12 cellular contexts compared by ENCODE assay signal in the genomic region with DNA sequence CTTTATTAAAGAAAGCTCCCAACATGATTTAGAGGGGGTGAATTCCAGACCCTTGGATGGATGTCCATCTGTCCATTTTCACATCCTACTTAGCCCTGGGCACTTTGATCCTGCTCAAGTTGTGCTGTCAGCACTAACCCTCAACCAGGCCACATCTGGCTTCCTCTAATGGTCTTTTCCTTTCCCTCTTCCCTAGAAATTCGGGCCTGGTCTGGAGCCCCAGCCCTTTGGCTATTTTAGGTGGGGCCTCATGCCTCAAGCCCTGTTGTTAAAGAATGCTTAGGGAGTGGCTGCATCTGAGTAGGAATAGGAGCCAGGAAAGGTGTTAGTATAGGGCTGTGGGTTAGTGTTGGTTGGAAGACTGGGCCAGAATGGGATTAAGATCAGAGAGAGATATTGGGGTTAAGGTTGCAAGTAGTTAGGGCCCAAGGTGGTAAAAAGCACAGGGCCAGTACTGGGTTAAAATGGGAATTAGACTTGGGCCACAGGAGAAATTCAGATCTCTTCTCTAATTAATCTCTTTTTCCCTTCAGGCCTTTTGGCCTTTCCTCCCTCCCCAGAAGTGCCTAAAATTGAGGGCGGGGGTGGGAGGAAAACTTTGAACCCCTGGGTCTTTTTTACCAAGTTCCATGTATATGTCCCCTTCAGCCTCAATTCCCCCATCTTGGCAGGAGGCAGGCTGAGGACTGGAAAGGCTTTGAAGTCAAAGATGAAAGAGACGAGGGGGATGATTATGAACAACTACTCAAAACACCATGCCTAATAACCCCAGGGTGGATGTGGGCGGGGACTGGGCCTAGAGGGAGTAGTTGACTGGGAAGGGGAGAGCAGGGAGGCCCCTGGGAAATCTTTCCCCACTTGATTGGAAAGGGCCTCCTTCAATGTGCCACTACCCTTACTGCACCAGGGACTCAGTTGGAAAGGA. TPM values are rescaled to one million over a fixed set of nuclear protein-coding genes. Genes with fewer than 3 reads are reported as not detected.
A peak's percentile ranks its signal among the peaks of the same experiment; 100 is the strongest.
DNase-seq lines count a peak whose midpoint lies in the region; TF ChIP-seq lines count a peak whose summit lies in the region.
"Had no signal": no experiment of that assay in that cellular context is flagged by ENCODE, and none has a peak within 500 bp of the region (broad histone marks: within the 10 kb centered on the region; RNA-seq: fewer than 3 reads in every experiment).

No MANE protein-coding gene starts in this region.

- H3K4me1 ChIP-seq in thyroid gland, result peaks cover 57 to 70% of the 10 kb centered on the region in 2 donors

- no peak overlapping the region for H3K4me3 ChIP-seq in thyroid gland (replicated peaks in 1 of 3)
- H3K4me3 ChIP-seq: ascending aorta had no signal

- no peak overlapping the region for H3K4me3 Mint-ChIP-seq in activated naive CD4-positive, alpha-beta T cell treated with anti-CD3 and anti-CD28 coated beads, Interleukin-2, amount 50 U/mL, for 24 hours
- H3K4me3 Mint-ChIP-seq in activated naive CD4-positive, alpha-beta T cell treated with anti-CD3 and anti-CD28 coated beads, Interleukin-2, amount 10 ng/mL, durations not matched to agents 7 days and 5 days, result no peak overlapping the region
- H3K4me3 Mint-ChIP-seq in osteocyte (ENCODE audit: unreplicated experiment), result no peak overlapping the region

- H3K27ac ChIP-seq in VCaP (peak overlapping the region; percentile 95), thyroid gland (peak overlapping the region; percentile 89 to 97 (median 96))

- H3K9me3 Mint-ChIP-seq in activated naive CD4-positive, alpha-beta T cell treated with anti-CD3 and anti-CD28 coated beads, Interleukin-2, amount 50 U/mL, for 24 hours, result no peaks in the 10 kb centered on the region
- no peaks in the 10 kb centered on the region for H3K9me3 Mint-ChIP-seq in activated naive CD4-positive, alpha-beta T cell treated with anti-CD3 and anti-CD28 coated beads, Interleukin-2, amount 10 ng/mL, durations not matched to agents 7 days and 5 days
- no peaks in the 10 kb centered on the region for H3K9me3 Mint-ChIP-seq in osteocyte (ENCODE audit: unreplicated experiment)

- peaks cover 25% of the 10 kb centered on the region for H3K4me1 Mint-ChIP-seq in activated naive CD4-positive, alpha-beta T cell treated with anti-CD3 and anti-CD28 coated beads, Interleukin-2, amount 50 U/mL, for 24 hours
- peaks cover 18% of the 10 kb centered on the region for H3K4me1 Mint-ChIP-seq in activated naive CD4-positive, alpha-beta T cell treated with anti-CD3 and anti-CD28 coated beads, Interleukin-2, amount 10 ng/mL, durations not matched to agents 7 days and 5 days
- H3K4me1 Mint-ChIP-seq in osteocyte (ENCODE audit: unreplicated experiment), result peaks cover 28% of the 10 kb centered on the region

- no peak for TF ChIP-seq POLR2A in thyroid gland (IDR thresholded peaks at IDR 0.05)

- WGBS in thyroid gland, 2 donors, result 60 to 62% methylated on average over 4 of the region's 4 CpGs

- peaks cover 2% of the 10 kb centered on the region for H3K36me3 Mint-ChIP-seq in activated naive CD4-positive, alpha-beta T cell treated with anti-CD3 and anti-CD28 coated beads, Interleukin-2, amount 50 U/mL, for 24 hours
- peaks cover 12% of the 10 kb centered on the region for H3K36me3 Mint-ChIP-seq in activated naive CD4-positive, alpha-beta T cell treated with anti-CD3 and anti-CD28 coated beads, Interleukin-2, amount 10 ng/mL, durations not matched to agents 7 days and 5 days
- no peaks in the 10 kb centered on the region for H3K36me3 Mint-ChIP-seq in osteocyte (ENCODE audit: unreplicated experiment)

- CTCF ChIA-PET in activated naive CD4-positive, alpha-beta T cell treated with anti-CD3 and anti-CD28 coated beads, Interleukin-2, amount 10 ng/mL, durations not matched to agents 7 days and 5 days (lab: Charles Lee), result interaction anchor here (0.7 to 1.2 kb wide), 2 partner anchors 9 to 151 kb away, joined by 3 to 5 read pairs; no protein-coding TSS in a partner anchor

- H3K36me3 ChIP-seq in thyroid gland, result no peaks in the 10 kb centered on the region
- H3K36me3 ChIP-seq: ascending aorta had no signal

- intact Hi-C loops in thyroid gland (cut with DNase I), result no loop called here

- peak overlapping the region; percentile 51 for H3K27ac Mint-ChIP-seq in activated naive CD4-positive, alpha-beta T cell treated with anti-CD3 and anti-CD28 coated beads, Interleukin-2, amount 50 U/mL, for 24 hours
- H3K27ac Mint-ChIP-seq in activated naive CD4-positive, alpha-beta T cell treated with anti-CD3 and anti-CD28 coated beads, Interleukin-2, amount 10 ng/mL, durations not matched to agents 7 days and 5 days, result no peak overlapping the region
- H3K27ac Mint-ChIP-seq in osteocyte (ENCODE audit: unreplicated experiment), result no peak overlapping the region

- H3K9me3 ChIP-seq in thyroid gland, result no peaks in the 10 kb centered on the region
- H3K9me3 ChIP-seq: ascending aorta had no signal

- no peak for TF ChIP-seq CTCF in VCaP (conservative IDR thresholded peaks at IDR 0.05)
- TF ChIP-seq CTCF in thyroid gland (IDR thresholded peaks at IDR 0.05), result no peak
- no peak for TF ChIP-seq CTCF in osteocyte (IDR thresholded peaks at IDR 0.05)

- DNase-seq in activated naive CD4-positive, alpha-beta T cell treated with anti-CD3 and anti-CD28 coated beads, Interleukin-2, amount 10 ng/mL, durations not matched to agents 7 days and 5 days, result no peak
- peak; percentile 55 for DNase-seq in left kidney (ENCODE audit: low read depth, low spot score)
- no peak for DNase-seq in thyroid gland
- no peak for DNase-seq in H4 (ENCODE audit: low spot score)
- no peak for DNase-seq in osteocyte (ENCODE audit: extremely low spot score, unreplicated experiment)
- no peak for DNase-seq in activated T-cell treated with anti-CD3 and anti-CD28 coated beads for 4 hours
- DNase-seq: effector CD4-positive, alpha-beta T cell; left cardiac atrium; occipital lobe had no signal

- H3K27me3 Mint-ChIP-seq in activated naive CD4-positive, alpha-beta T cell treated with anti-CD3 and anti-CD28 coated beads, Interleukin-2, amount 50 U/mL, for 24 hours, result no peaks in the 10 kb centered on the region
- peaks cover 20% of the 10 kb centered on the region for H3K27me3 Mint-ChIP-seq in activated naive CD4-positive, alpha-beta T cell treated with anti-CD3 and anti-CD28 coated beads, Interleukin-2, amount 10 ng/mL, durations not matched to agents 7 days and 5 days
- H3K27me3 Mint-ChIP-seq in osteocyte (ENCODE audit: unreplicated experiment), result no peaks in the 10 kb centered on the region

- H3K27me3 ChIP-seq in thyroid gland, result no peaks in the 10 kb centered on the region
- H3K27me3 ChIP-seq: ascending aorta had no signal

RNA-seq across cellular contexts. Expression of a gene that starts 3.9 kb away (rescaled TPM):
- total RNA-seq in thyroid gland (10 to 100 TPM; 24.2 to 38.9 (median 29.3) TPM), osteocyte (12.3 and 12.7 TPM in 2 replicates)
- 2.3 and 5.3 TPM in 2 replicates for total RNA-seq in H4 (2014; rRNA removed; shearing (Covaris generic))

RNA-seq across cellular contexts. Expression of a gene that starts 24.2 kb away (rescaled TPM):
- total RNA-seq in thyroid gland (under 1 TPM in 2 of 4 donors, not detected in 2; 0.39 to 0.40 TPM), osteocyte (not detected in 2 replicates)
- total RNA-seq in H4 (2014; rRNA removed; shearing (Covaris generic)), result not detected in 2 replicates
- total RNA-seq: ascending aorta had no signal

RNA-seq across cellular contexts. Expression of a gene that starts 30.6 kb away (rescaled TPM):
- total RNA-seq in thyroid gland (10 to 100 TPM; 40.3 to 64.5 (median 51.6) TPM), osteocyte (98.4 and 100 TPM in 2 replicates)
- total RNA-seq in H4 (2014; rRNA removed; shearing (Covaris generic)), result 86.7 and 89.4 TPM in 2 replicates
